Comparison of ENCODE assay signal across 24 cellular contexts in the genomic region with DNA sequence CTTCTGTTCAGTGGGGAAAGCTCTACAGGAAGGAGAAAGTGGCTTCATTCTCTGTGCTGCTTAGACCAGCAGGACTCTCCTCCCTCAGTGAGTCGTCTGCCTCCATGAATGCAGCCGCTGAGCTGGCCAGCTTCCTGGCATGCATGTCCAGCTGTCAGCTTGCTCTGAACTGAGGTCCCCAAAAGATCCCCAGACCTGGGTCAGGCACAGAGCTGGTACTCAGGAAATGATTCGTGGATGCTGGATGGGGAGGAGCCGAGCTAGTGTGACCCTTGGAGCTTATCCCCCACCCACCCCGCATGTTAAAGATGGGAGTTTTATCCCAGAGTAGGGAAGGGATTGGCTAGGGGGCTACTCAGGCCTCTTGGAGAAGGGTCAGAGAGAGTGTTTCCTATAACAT.
DNase-seq lines count a peak whose midpoint lies in the region; ATAC-seq and TF ChIP-seq lines count a peak whose summit lies in the region.
"Had no signal": no experiment of that assay in that cellular context is flagged by ENCODE, and none has a peak within 500 bp of the region (broad histone marks: within the 10 kb centered on the region; RNA-seq: fewer than 3 reads in every experiment).

No MANE protein-coding gene starts in this region.

- no peaks in the 10 kb centered on the region for H3K9me2 ChIP-seq in GM23248 (ENCODE audit: insufficient read depth)

- no peak overlapping the region for H3K4me3 ChIP-seq in GM23248
- H3K4me3 ChIP-seq: body of pancreas, colonic mucosa, psoas muscle, thoracic aorta, vagina had no signal

- intact Hi-C loops in posterior vena cava (cut with DNase I), result no loop called here

- H3K4me1 ChIP-seq in GM23248 (ENCODE audit: insufficient read depth) (no peaks in the 10 kb centered on the region), foreskin keratinocyte (no peaks in the 10 kb centered on the region)
- H3K4me1 ChIP-seq: body of pancreas, colonic mucosa, psoas muscle, vagina had no signal

- H3K9ac ChIP-seq in GM23248, result no peak overlapping the region

- no peaks in the 10 kb centered on the region for H3K9me3 ChIP-seq in GM23248 (ENCODE audit: low read depth)
- H3K9me3 ChIP-seq: body of pancreas, colonic mucosa, psoas muscle, thoracic aorta, vagina had no signal

- peak; percentile 56 for ATAC-seq in foreskin keratinocyte
- ATAC-seq: body of pancreas; psoas muscle; stimulated activated memory B cell treated with anti-CD40 and anti-IgM and Interleukin-4, amounts not matched to agents 10 μg/mL and 1 μg/mL and 100 μg/mL, for 72 hours had no signal

- no peaks in the 10 kb centered on the region; the same call in 1 of the 2 replicates for H3K27me3 ChIP-seq in GM23248 (replicated peaks; ENCODE audit: insufficient read depth)
- peaks cover 5% of the 10 kb centered on the region for H3K27me3 ChIP-seq in foreskin keratinocyte
- H3K27me3 ChIP-seq: body of pancreas, colonic mucosa, vagina had no signal

- no peaks in the 10 kb centered on the region for H3K79me2 ChIP-seq in GM23248 (ENCODE audit: insufficient read depth)

- H3K36me3 ChIP-seq in GM23248 (ENCODE audit: low read depth), result no peaks in the 10 kb centered on the region
- H3K36me3 ChIP-seq: colonic mucosa, thoracic aorta, vagina had no signal

- no peaks in the 10 kb centered on the region for H3F3A ChIP-seq in GM23248 (ENCODE audit: insufficient read depth)

- WGBS in GM23248 (ENCODE audit: low coverage in 1 of 2, low lambda C conversion rate in 2 of 2, missing lambda C conversion rate in 2 of 2), 2 experiments, result 41 to 55% methylated on average over 5 of the region's 5 CpGs

- no peak overlapping the region for H2AFZ ChIP-seq in GM23248

- no peak for TF ChIP-seq CTCF in foreskin keratinocyte (conservative IDR thresholded peaks at IDR 0.05)

- no peaks in the 10 kb centered on the region for H4K20me1 ChIP-seq in GM23248 (ENCODE audit: insufficient read depth)

- H3K27ac ChIP-seq in GM23248 (no peak overlapping the region), foreskin keratinocyte (no peak overlapping the region)
- H3K27ac ChIP-seq: body of pancreas, colonic mucosa, psoas muscle, thoracic aorta, vagina had no signal

- DNase-seq in GM23248, result peak; percentile 22
- peak; percentile 8 for DNase-seq in NCI-H69 (lab: John Stamatoyannopoulos, UW)
- no peak for DNase-seq in foreskin keratinocyte
- peak; percentile 73 for DNase-seq in posterior vena cava (ENCODE audit: low spot score)
- DNase-seq in NCI-H146 treated with DMSO at 0.1 percent for 48 hours (lab: John Stamatoyannopoulos, UW; ENCODE audit: unreplicated experiment), result no peak
- DNase-seq in OCI-M2 (lab: John Stamatoyannopoulos, UW; ENCODE audit: unreplicated experiment), result no peak
- no peak for DNase-seq in activated CD4-positive, alpha-beta T cell treated with anti-CD3 and anti-CD28 coated beads, Interleukin-2, amount 50 U/mL, for 48 hours
- DNase-seq: activated CD4-positive, alpha-beta T cell treated with anti-CD3 and anti-CD28 coated beads for 48 hours; activated naive CD8-positive, alpha-beta T cell treated with anti-CD3 and anti-CD28 coated beads, Interleukin-2, amount 50 U/mL, for 24 hours; body of pancreas; CD4-positive, alpha-beta memory T cell; colonic mucosa; DMS153; KBM-7; NCI-H1436 treated with DMSO at 0.1 percent for 48 hours; NCI-H2171; NCI-H524 treated with DMSO at 0.1 percent for 48 hours; psoas muscle; SIG-M5; stimulated activated CD4-positive, alpha-beta T cell treated with anti-CD3 and anti-CD28 coated beads, Interleukin-2, amount 100 ng/mL, for 24 hours; T-helper 1 cell had no signal

- no peak overlapping the region for H3K4me2 ChIP-seq in GM23248 (ENCODE audit: unreplicated experiment)

- in situ Hi-C loops in GM23248 (cut with MboI), result no loop called here

Comparison
In these comparisons a context has a peak if more than half of its experiments do, and no peak if none do; other contexts are left out.
1. DNase-seq: peak in GM23248 (single experiment), NCI-H69 (single experiment) and posterior vena cava (single experiment); none in foreskin keratinocyte (0 of 2), NCI-H146 treated with DMSO at 0.1 percent for 48 hours (single experiment), OCI-M2 (single experiment) and activated CD4-positive, alpha-beta T cell treated with anti-CD3 and anti-CD28 coated beads, Interleukin-2, amount 50 U/mL, for 48 hours (0 of 2).